ENCODE assay signal across 8 cellular contexts in the genomic region with DNA sequence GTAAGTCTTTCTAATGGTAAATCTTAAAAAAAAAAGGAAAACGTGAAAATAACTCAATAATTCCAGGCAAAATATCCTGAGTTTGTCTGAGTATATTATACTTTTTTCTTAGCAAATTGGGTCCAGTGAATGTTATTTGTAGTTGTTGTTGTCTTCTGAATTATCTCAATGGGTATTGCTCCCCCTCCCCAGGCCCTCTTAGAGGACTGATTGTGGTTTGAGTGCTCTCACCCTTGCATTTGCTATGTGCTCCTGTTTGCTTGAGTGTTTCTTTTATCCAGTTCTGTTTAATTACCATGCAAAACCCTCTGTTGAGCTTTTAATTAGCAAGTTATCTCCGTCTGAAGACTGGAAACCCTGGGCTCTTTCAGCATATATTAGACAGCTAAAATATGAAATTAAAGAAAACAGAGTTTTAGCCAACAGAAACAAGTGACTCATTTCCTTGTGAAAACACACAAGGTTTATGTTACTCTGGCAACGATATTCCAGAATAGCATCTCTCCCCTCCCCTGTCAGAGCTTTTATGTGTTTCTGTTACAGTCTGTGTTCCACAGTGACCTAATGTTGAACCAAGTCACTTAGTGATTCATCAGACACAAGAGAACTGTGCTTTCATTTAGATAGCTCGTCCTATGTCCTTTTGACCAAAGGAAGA.
DNase-seq lines count a peak whose midpoint lies in the region; ATAC-seq and TF ChIP-seq lines count a peak whose summit lies in the region.

No MANE protein-coding gene starts in this region.

- H3K27me3 ChIP-seq in A673 (replicated peaks; ENCODE audit: insufficient read depth, low read depth, low read length, poor library complexity) (no peaks in the 10 kb centered on the region), Panc1 (ENCODE audit: control insufficient read depth, insufficient read depth, low read length) (no peaks in the 10 kb centered on the region), neural progenitor cell (no peaks in the 10 kb centered on the region)

- peaks cover 19% of the 10 kb centered on the region for H3K4me1 Mint-ChIP-seq in neural progenitor cell
- peaks cover 20% of the 10 kb centered on the region for H3K4me1 Mint-ChIP-seq in activated T-helper 2 cell treated with anti-CD3 and anti-CD28 coated beads, Interferon-gamma antibody, Interleukin-2, Interleukin-4, amounts not matched to agents 10 μg/mL and 5 μg/mL and 100 μg/mL, durations not matched to agents 14 hours and 24 hours and 36 hours (ENCODE audit: low read depth)

- no peaks in the 10 kb centered on the region for H3K27me3 Mint-ChIP-seq in neural progenitor cell (ENCODE audit: insufficient read depth, low read depth)
- peaks cover 6% of the 10 kb centered on the region for H3K27me3 Mint-ChIP-seq in activated T-helper 2 cell treated with anti-CD3 and anti-CD28 coated beads, Interferon-gamma antibody, Interleukin-2, Interleukin-4, amounts not matched to agents 10 μg/mL and 5 μg/mL and 100 μg/mL, durations not matched to agents 14 hours and 24 hours and 36 hours (ENCODE audit: low read depth)

- H3K27ac ChIP-seq in A673 (ENCODE audit: low read depth, low read length, poor library complexity, severe bottlenecking) (no peak overlapping the region), Panc1 (ENCODE audit: low read length) (peak overlapping the region; percentile 17; the same call in 1 of the 2 replicates), epithelial cell of prostate (peak overlapping the region; percentile 17), neural progenitor cell (no peak overlapping the region)

- POLR2A ChIA-PET in A673 (lab: Charles Lee; ENCODE audit: low non-redundant PET) (no interaction called here), Panc1 (lab: Charles Lee) (interaction anchor here (0.6 kb wide), 1 partner anchor 329 kb away, joined by 6 read pairs; no protein-coding TSS in a partner anchor)

- ATAC-seq in GM18508 (IDR thresholded peaks at IDR 0.05; ENCODE audit: insufficient read depth, unreplicated experiment) (peak; percentile 53), HG03342 (IDR thresholded peaks at IDR 0.05; ENCODE audit: unreplicated experiment) (peak; percentile 91), Panc1 (peak; percentile 98)

- in situ Hi-C loops in Panc1 (cut with HindIII; ENCODE audit: low pct_unique_long_range_greater_than_20kb, low sequenced_read_pairs) = no loop called here

- H3K4me3 ChIP-seq in A673 (ENCODE audit: low read depth, low read length, poor library complexity, severe bottlenecking) = no peak overlapping the region
- H3K4me3 ChIP-seq in Panc1 (ENCODE audit: low read depth in 2 of 2, low read length in 2 of 2) = peak overlapping the region in 1 of 2 experiments; percentile 7; a peak in 1 of 4 replicates
- no peak overlapping the region for H3K4me3 ChIP-seq in neural progenitor cell

- peaks cover under 1% of the 10 kb centered on the region for H3K9me3 Mint-ChIP-seq in neural progenitor cell
- H3K9me3 Mint-ChIP-seq in activated T-helper 2 cell treated with anti-CD3 and anti-CD28 coated beads, Interferon-gamma antibody, Interleukin-2, Interleukin-4, amounts not matched to agents 10 μg/mL and 5 μg/mL and 100 μg/mL, durations not matched to agents 14 hours and 24 hours and 36 hours = no peaks in the 10 kb centered on the region

- H3K9me3 ChIP-seq in A673 (ENCODE audit: low read depth, low read length, poor library complexity, severe bottlenecking) = no peaks in the 10 kb centered on the region
- H3K9me3 ChIP-seq in Panc1 (ENCODE audit: control insufficient read depth, insufficient read depth, low read depth, low read length) = no peaks in the 10 kb centered on the region
- no peaks in the 10 kb centered on the region for H3K9me3 ChIP-seq in neural progenitor cell (ENCODE audit: low read depth)

- H3K36me3 ChIP-seq in A673 (ENCODE audit: insufficient read depth, low read length, poor library complexity, severe bottlenecking) (no peaks in the 10 kb centered on the region), Panc1 (ENCODE audit: control insufficient read depth, insufficient read depth, low read length) (no peaks in the 10 kb centered on the region), neural progenitor cell (no peaks in the 10 kb centered on the region)

- no peak overlapping the region for H3K4me2 ChIP-seq in neural progenitor cell

- TF ChIP-seq CTCF in A673 (conservative IDR thresholded peaks at IDR 0.05; ENCODE audit: low read depth, low read length) (no peak), Panc1 (IDR thresholded peaks at IDR 0.05) (no peak), neural progenitor cell (IDR thresholded peaks at IDR 0.05) (no peak)

- no peaks in the 10 kb centered on the region for H3K36me3 Mint-ChIP-seq in neural progenitor cell
- H3K36me3 Mint-ChIP-seq in activated T-helper 2 cell treated with anti-CD3 and anti-CD28 coated beads, Interferon-gamma antibody, Interleukin-2, Interleukin-4, amounts not matched to agents 10 μg/mL and 5 μg/mL and 100 μg/mL, durations not matched to agents 14 hours and 24 hours and 36 hours (ENCODE audit: low read depth) = no peaks in the 10 kb centered on the region

- intact Hi-C loops in A673 (cut with micrococcal nuclease; ENCODE audit: unreplicated experiment) (no loop called here), Panc1 (cut with micrococcal nuclease; ENCODE audit: unreplicated experiment) (no loop called here)
- intact Hi-C loops in activated T-helper 2 cell treated with anti-CD3 and anti-CD28 coated beads, Interferon-gamma antibody, Interleukin-2, Interleukin-4, amounts not matched to agents 10 μg/mL and 5 μg/mL and 100 μg/mL, durations not matched to agents 14 hours and 24 hours and 36 hours (cut with micrococcal nuclease) = loop anchor here (5.0 to 10.0 kb wide), 2 partner anchors 174 to 341 kb away; a partner anchor contains a TSS

- peak overlapping the region; percentile 47 for H3K27ac Mint-ChIP-seq in neural progenitor cell
- no peak overlapping the region for H3K27ac Mint-ChIP-seq in activated T-helper 2 cell treated with anti-CD3 and anti-CD28 coated beads, Interferon-gamma antibody, Interleukin-2, Interleukin-4, amounts not matched to agents 10 μg/mL and 5 μg/mL and 100 μg/mL, durations not matched to agents 14 hours and 24 hours and 36 hours

- H3K4me3 Mint-ChIP-seq in neural progenitor cell = peak overlapping the region; percentile 27
- H3K4me3 Mint-ChIP-seq in activated T-helper 2 cell treated with anti-CD3 and anti-CD28 coated beads, Interferon-gamma antibody, Interleukin-2, Interleukin-4, amounts not matched to agents 10 μg/mL and 5 μg/mL and 100 μg/mL, durations not matched to agents 14 hours and 24 hours and 36 hours (ENCODE audit: low read depth) = no peak overlapping the region

- no peaks in the 10 kb centered on the region for H3K79me2 ChIP-seq in neural progenitor cell (ENCODE audit: low read depth)

- no peaks in the 10 kb centered on the region for H3F3A ChIP-seq in neural progenitor cell (ENCODE audit: low read depth)

- peaks cover 8% of the 10 kb centered on the region for H3K4me1 ChIP-seq in A673 (ENCODE audit: insufficient read depth, low read length, poor library complexity, severe bottlenecking)
- H3K4me1 ChIP-seq in Panc1 (ENCODE audit: control insufficient read depth, insufficient read depth, low read length) = peaks cover 6% of the 10 kb centered on the region
- H3K4me1 ChIP-seq in neural progenitor cell = peaks cover 4% of the 10 kb centered on the region

- no peak overlapping the region for H3K9ac ChIP-seq in neural progenitor cell

- DNase-seq in A673 (ENCODE audit: low spot score) (peak; percentile 74), Panc1 (ENCODE audit: low read depth, low spot score) (peak; percentile 95), epithelial cell of prostate (ENCODE audit: low read depth, low spot score) (peak; percentile 81), neural progenitor cell (ENCODE audit: low spot score) (no peak), cerebellar cortex (ENCODE audit: low spot score) (no peak)
- no peak for DNase-seq in activated T-helper 2 cell treated with anti-CD3 and anti-CD28 coated beads, Interferon-gamma antibody, Interleukin-2, Interleukin-4, amounts not matched to agents 10 μg/mL and 5 μg/mL and 100 μg/mL, durations not matched to agents 14 hours and 24 hours and 36 hours (ENCODE audit: low spot score)

- BruUV-seq in A673 (replicated peaks; lab: Mats Ljungman, UMichigan) (no TSS peak), Panc1 (replicated peaks; lab: Mats Ljungman, UMichigan) (no TSS peak)

- H2AFZ ChIP-seq in neural progenitor cell (replicated peaks) = no peak overlapping the region

- H4K20me1 ChIP-seq in neural progenitor cell (ENCODE audit: low read depth) = no peaks in the 10 kb centered on the region

- CTCF ChIA-PET in A673 (lab: Charles Lee) = no interaction called here
- CTCF ChIA-PET in Panc1 (lab: Charles Lee) = no interaction called here

Comparison
In these comparisons a context has a peak if more than half of its experiments do, and no peak if none do; other contexts are left out.
1. DNase-seq: peak in A673 (single experiment), Panc1 (single experiment) and epithelial cell of prostate (single experiment); none in neural progenitor cell (single experiment), cerebellar cortex (single experiment) and activated T-helper 2 cell treated with anti-CD3 and anti-CD28 coated beads, Interferon-gamma antibody, Interleukin-2, Interleukin-4, amounts not matched to agents 10 μg/mL and 5 μg/mL and 100 μg/mL, durations not matched to agents 14 hours and 24 hours and 36 hours (single experiment).
2. H3K27ac ChIP-seq: peak in Panc1 (single experiment) and epithelial cell of prostate (single experiment); none in A673 (single experiment) and neural progenitor cell (single experiment).
3. Peak in every context shown above with its lines, with median percentiles within 50 percentile points of each other: ATAC-seq.